ENCODE assay signal across 26 cellular contexts in genomic region chr16:66099261-66099660, GRCh38.
A peak's percentile ranks its signal among the peaks of the same experiment; 100 is the strongest.
DNase-seq lines count a peak whose midpoint lies in the region; TF ChIP-seq lines count a peak whose summit lies in the region.
"Had no signal": no experiment of that assay in that cellular context is flagged by ENCODE, and none has a peak within 500 bp of the region (broad histone marks: within the 10 kb centered on the region; RNA-seq: fewer than 3 reads in every experiment).

No MANE protein-coding gene starts in this region.

- no peak overlapping the region for H3K4me3 ChIP-seq in uterus
- H3K4me3 ChIP-seq: MG63, PC-9, SJSA1 had no signal

- no peaks in the 10 kb centered on the region for H3K4me1 ChIP-seq in uterus
- H3K4me1 ChIP-seq: BE2C, SJSA1 had no signal

- no peak for TF ChIP-seq POLR2A in uterus (IDR thresholded peaks at IDR 0.05)

- H3K27ac Mint-ChIP-seq in nephron = peak overlapping the region in 2 of 3 experiments; percentile 79 to 82
- H3K27ac Mint-ChIP-seq: CD14-positive monocyte; CD8-positive, alpha-beta memory T cell had no signal

- intact Hi-C loops in uterus (cut with DNase I; ENCODE audit: low total_unique reads) = no loop called here

- DNase-seq in D341Med (ENCODE audit: low spot score) = peak; percentile 53
- DNase-seq in NCI-H524 (lab: John Stamatoyannopoulos, UW) = peak; percentile 96 to 99
- DNase-seq in cerebellar cortex (ENCODE audit: low spot score) = peak; percentile 93
- no peak for DNase-seq in SKM-1 treated with dmso at 0.1 percent for 144 hours (lab: John Stamatoyannopoulos, UW; ENCODE audit: unreplicated experiment)
- no peak for DNase-seq in middle frontal gyrus (ENCODE audit: extremely low spot score, low spot score)
- DNase-seq in dermis blood vessel endothelial cell = no peak
- no peak for DNase-seq in uterus
- DNase-seq: 8988T; ACHN; BE2C; CD8-positive, alpha-beta memory T cell; DMS53; GDM1; IMR-90; KG1; MG63; NCI-H1105 treated with DMSO at 0.1 percent for 48 hours; NCI-H146; NCI-H1930; NCI-H2227 treated with DMSO at 0.1 percent for 48 hours; NCI-H748 treated with DMSO at 0.1 percent for 48 hours; NK-92 treated with Interleukin-12 subunit alpha and Interleukin-12 subunit beta, amount 100 ng/mL, for 24 hours; PC-9 had no signal

- H3K9me3 Mint-ChIP-seq in nephron = no peaks in the 10 kb centered on the region

- no peak for TF ChIP-seq CTCF in nephron (IDR thresholded peaks at IDR 0.05; ENCODE audit: unreplicated experiment in 3 of 3)
- no peak for TF ChIP-seq CTCF in uterus (IDR thresholded peaks at IDR 0.05)

- H3K36me3 Mint-ChIP-seq in nephron (ENCODE audit: low read depth) = no peaks in the 10 kb centered on the region
- H3K36me3 Mint-ChIP-seq: CD14-positive monocyte; CD8-positive, alpha-beta memory T cell had no signal

- no peak overlapping the region for H3K27ac ChIP-seq in uterus
- H3K27ac ChIP-seq: PC-9, SJSA1 had no signal

- H3K9me3 ChIP-seq in uterus = no peaks in the 10 kb centered on the region
- H3K9me3 ChIP-seq: BE2C, MG63, SJSA1 had no signal

- no peaks in the 10 kb centered on the region for H3K27me3 Mint-ChIP-seq in nephron (ENCODE audit: low read depth)

- peaks cover 40% of the 10 kb centered on the region for H3K4me1 Mint-ChIP-seq in nephron
- H3K4me1 Mint-ChIP-seq: CD14-positive monocyte; CD8-positive, alpha-beta memory T cell had no signal

- H3K36me3 ChIP-seq in uterus = no peaks in the 10 kb centered on the region
- H3K36me3 ChIP-seq: BE2C, MG63, SJSA1 had no signal

- no peaks in the 10 kb centered on the region for H3K27me3 ChIP-seq in uterus
- H3K27me3 ChIP-seq: BE2C, MG63 had no signal

- no peak overlapping the region for H3K4me3 Mint-ChIP-seq in nephron
- H3K4me3 Mint-ChIP-seq: CD14-positive monocyte; CD8-positive, alpha-beta memory T cell had no signal

Comparison
In these comparisons a context has a peak if more than half of its experiments do, and no peak if none do; other contexts are left out.
1. DNase-seq: peak in D341Med (single experiment), NCI-H524 (2 of 2) and cerebellar cortex (single experiment); none in SKM-1 treated with dmso at 0.1 percent for 144 hours (single experiment), middle frontal gyrus (single experiment), dermis blood vessel endothelial cell (single experiment) and uterus (0 of 2).